In genomic region chr10:5532618-5533097, GRCh38 we compare ENCODE assay signal across 1 cellular context.
TF ChIP-seq lines count a peak whose summit lies in the region.

No MANE protein-coding gene starts in this region.

TF ChIP-seq in IMR-90, 13 proteins besides CTCF, POLR2A, EP300 and RAD21:
- TF ChIP-seq ELK1 (IDR thresholded peaks at IDR 0.05; ENCODE audit: borderline replicate concordance, low read depth, low read length) (no peak), CHD1 (IDR thresholded peaks at IDR 0.05; ENCODE audit: low read depth, low read length) (no peak), MAFK (IDR thresholded peaks at IDR 0.05; ENCODE audit: low read depth, low read length) (no peak), RFX5 (IDR thresholded peaks at IDR 0.05; ENCODE audit: low read depth, low read length) (no peak), FOS (IDR thresholded peaks at IDR 0.05; ENCODE audit: low read depth, low read length) (no peak), USF2 (IDR thresholded peaks at IDR 0.05; ENCODE audit: low read depth, low read length) (no peak), CEBPB (IDR thresholded peaks at IDR 0.05; ENCODE audit: low read depth, low read length) (no peak), MXI1 (IDR thresholded peaks at IDR 0.05; ENCODE audit: borderline replicate concordance, low read depth, low read length) (no peak), BHLHE40 (IDR thresholded peaks at IDR 0.05; ENCODE audit: low read depth, low read length) (no peak), SMC3 (IDR thresholded peaks at IDR 0.05; ENCODE audit: low read depth, low read length) (no peak), MAZ (IDR thresholded peaks at IDR 0.05; ENCODE audit: borderline replicate concordance, low read depth, low read length) (no peak), NFE2L2 (IDR thresholded peaks at IDR 0.05; ENCODE audit: low read depth, low read length) (no peak)
